16 cellular contexts compared by ENCODE assay signal in the genomic region with DNA sequence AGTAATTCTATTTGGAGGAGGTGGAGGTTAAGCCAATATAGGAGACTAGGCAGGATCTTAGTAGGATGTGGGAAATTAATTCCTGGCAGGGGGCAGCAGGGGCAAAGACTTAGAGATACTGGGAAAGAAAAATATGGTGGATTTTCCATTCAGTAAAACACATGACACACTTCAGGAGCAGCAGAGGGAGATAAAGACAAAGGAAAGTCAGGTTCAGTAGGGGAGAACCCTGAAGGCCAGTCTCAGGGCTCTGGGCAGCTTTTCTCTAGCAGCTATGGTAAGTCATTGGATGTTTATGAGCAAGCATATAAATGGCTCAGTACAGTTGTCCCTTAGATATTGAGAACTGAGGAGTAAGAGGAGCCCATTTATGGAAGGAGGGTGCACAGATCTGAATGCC.
DNase-seq lines count a peak whose midpoint lies in the region; ATAC-seq, FAIRE-seq and TF ChIP-seq lines count a peak whose summit lies in the region.
"Had no signal": no experiment of that assay in that cellular context is flagged by ENCODE, and none has a peak within 500 bp of the region (broad histone marks: within the 10 kb centered on the region; RNA-seq: fewer than 3 reads in every experiment).

No MANE protein-coding gene starts in this region.

- H3K18ac ChIP-seq in H1 (ENCODE audit: extremely low read depth, low read length): no peak overlapping the region

- POLR2A ChIA-PET in H1 (lab: Charles Lee; ENCODE audit: partially characterized antibody): no interaction called here

- no peaks in the 10 kb centered on the region for H3K27me3 ChIP-seq in H1 (replicated peaks in 1 of 4; ENCODE audit: control insufficient read depth in 3 of 4, extremely low read depth in 1 of 4, insufficient read depth in 3 of 4, low read length in 3 of 4)
- H3K27me3 ChIP-seq in liver (ENCODE audit: control insufficient read depth in 4 of 4, insufficient read depth in 4 of 4, low read length in 3 of 4): no peaks in the 10 kb centered on the region
- H3K27me3 ChIP-seq: Peyer's patch had no signal

- H3K27ac Mint-ChIP-seq in osteocyte (ENCODE audit: unreplicated experiment): no peak overlapping the region

- H2BK20ac ChIP-seq in H1 (ENCODE audit: low read length): no peak overlapping the region

- H3K4me3 ChIP-seq in H1 (ENCODE audit: extremely low read depth in 1 of 4, insufficient read depth in 2 of 4, low read depth in 3 of 4, low read length in 4 of 4): no peak overlapping the region
- no peak overlapping the region for H3K4me3 ChIP-seq in liver (ENCODE audit: low read depth in 1 of 3, low read length in 3 of 3)
- H3K4me3 ChIP-seq: Peyer's patch had no signal

- TF ChIP-seq CTCF in H1 (IDR thresholded peaks at IDR 0.05; ENCODE audit: control extremely low read depth in 1 of 3, insufficient read depth in 1 of 3, low read depth in 1 of 3, low read length in 3 of 3): peak in 1 of 3 experiments; percentile 6; a peak in 1 of 4 replicates
- no peak for TF ChIP-seq CTCF in liver (IDR thresholded peaks at IDR 0.05; ENCODE audit: low read depth, low read length, missing input control)
- TF ChIP-seq CTCF in osteocyte (IDR thresholded peaks at IDR 0.05): no peak

- H3K4me1 ChIP-seq in H1 (replicated peaks in 1 of 4; ENCODE audit: control insufficient read depth in 3 of 4, insufficient read depth in 4 of 4, low read length in 3 of 4): no peaks in the 10 kb centered on the region; a peak in 1 of 7 replicates
- no peaks in the 10 kb centered on the region for H3K4me1 ChIP-seq in liver (ENCODE audit: control insufficient read depth in 4 of 4, insufficient read depth in 4 of 4, low read length in 3 of 4)
- H3K4me1 ChIP-seq: Peyer's patch had no signal

- H3K23ac ChIP-seq in H1 (ENCODE audit: insufficient read length): no peak overlapping the region

- no peak overlapping the region for H3K4me3 Mint-ChIP-seq in osteocyte (ENCODE audit: unreplicated experiment)

- H2BK5ac ChIP-seq in H1 (ENCODE audit: low read depth, low read length): no peak overlapping the region

- no peaks in the 10 kb centered on the region for H3K9me3 ChIP-seq in H1 (ENCODE audit: insufficient read depth in 2 of 2, low read depth in 1 of 2, low read length in 1 of 2)
- no peaks in the 10 kb centered on the region for H3K9me3 ChIP-seq in liver (ENCODE audit: control insufficient read depth in 4 of 4, low read length in 3 of 4)
- H3K9me3 ChIP-seq: Peyer's patch had no signal

- H3K4me2 ChIP-seq in H1 (ENCODE audit: insufficient read depth in 1 of 2, low read depth in 2 of 2, low read length in 2 of 2): no peak overlapping the region

- TF ChIP-seq RAD21 in H1 (IDR thresholded peaks at IDR 0.05 in 1 of 2, conservative IDR thresholded peaks at IDR 0.05 in 1 of 2; ENCODE audit: low read depth in 2 of 2, low read length in 2 of 2) (peak; percentile 27 to 50; a peak in 3 of 4 replicates), liver (IDR thresholded peaks at IDR 0.05) (peak; percentile 43 to 60)

- no peaks in the 10 kb centered on the region for H3K4me1 Mint-ChIP-seq in osteocyte (ENCODE audit: unreplicated experiment)

- H2BK12ac ChIP-seq in H1 (ENCODE audit: low read depth, low read length): no peak overlapping the region

- H3K79me2 ChIP-seq in H1 (ENCODE audit: control insufficient read depth in 1 of 2, insufficient read depth in 2 of 2, low read length in 2 of 2): no peaks in the 10 kb centered on the region

- no peak overlapping the region for H3K14ac ChIP-seq in H1 (ENCODE audit: insufficient read length)

- no peaks in the 10 kb centered on the region for H3K23me2 ChIP-seq in H1 (ENCODE audit: low read depth, low read length)

- H3K9ac ChIP-seq in H1 (replicated peaks in 1 of 4; ENCODE audit: extremely low read depth in 1 of 4, low read depth in 3 of 4, low read length in 3 of 4): no peak overlapping the region
- no peak overlapping the region for H3K9ac ChIP-seq in liver (ENCODE audit: low read depth in 1 of 2, low read length in 2 of 2)

- H3K36me3 ChIP-seq in H1 (ENCODE audit: control insufficient read depth in 2 of 4, insufficient read depth in 4 of 4, low read length in 3 of 4) (no peaks in the 10 kb centered on the region), liver (ENCODE audit: control insufficient read depth in 4 of 4, insufficient read depth in 3 of 4, low read depth in 1 of 4, low read length in 3 of 4) (no peaks in the 10 kb centered on the region)
- H3K36me3 ChIP-seq: Peyer's patch had no signal

- no peak overlapping the region for H2AFZ ChIP-seq in H1 (ENCODE audit: low read length)

- FAIRE-seq in H1 (lab: Jason Lieb, UNC): no peak

- H4K20me1 ChIP-seq in H1 (replicated peaks in 1 of 2; ENCODE audit: control insufficient read depth in 1 of 2, insufficient read depth in 2 of 2, low read length in 2 of 2): no peaks in the 10 kb centered on the region

- H2BK120ac ChIP-seq in H1 (replicated peaks; ENCODE audit: low read depth, low read length): no peak overlapping the region

- no peak overlapping the region for H4K5ac ChIP-seq in H1 (ENCODE audit: insufficient read length, low read depth, low read length)

- H3K36me3 Mint-ChIP-seq in osteocyte (ENCODE audit: unreplicated experiment): no peaks in the 10 kb centered on the region

- H3K27me3 Mint-ChIP-seq in osteocyte (ENCODE audit: unreplicated experiment): no peaks in the 10 kb centered on the region

- no peaks in the 10 kb centered on the region for H3K9me3 Mint-ChIP-seq in osteocyte (ENCODE audit: unreplicated experiment)

- H4K8ac ChIP-seq in H1 (ENCODE audit: extremely low read depth, insufficient read depth, low read length): no peak overlapping the region

- CTCF ChIA-PET in H1 (lab: Charles Lee; ENCODE audit: partially characterized antibody): interaction anchor here (0.6 to 1.3 kb wide), 3 partner anchors 10 to 781 kb away, joined by 3 read pairs; no protein-coding TSS in a partner anchor

- H4K91ac ChIP-seq in H1 (replicated peaks; ENCODE audit: insufficient read length, low read length): no peak overlapping the region

- ATAC-seq in HG02973 (IDR thresholded peaks at IDR 0.05; ENCODE audit: unreplicated experiment) (no peak), HG03354 (IDR thresholded peaks at IDR 0.05; ENCODE audit: poor library complexity, severe bottlenecking, unreplicated experiment) (no peak)

- DNase-seq in EH (ENCODE audit: low read depth) (peak; percentile 12), NCI-H82 (lab: John Stamatoyannopoulos, UW) (peak; percentile 83), H1 (ENCODE audit: low read depth in 1 of 2, low spot score in 2 of 2) (no peak), osteocyte (ENCODE audit: extremely low spot score, unreplicated experiment) (no peak)
- DNase-seq: MV-4-11, NCI-H1417 treated with DMSO at 0.1 percent for 48 hours, NCI-H1930, NCI-H2171 treated with DMSO at 0.1 percent for 48 hours, NCI-H774, Peyer's patch, SIG-M5 had no signal

- H3K56ac ChIP-seq in H1 (replicated peaks; ENCODE audit: insufficient read length, low read depth, low read length): no peak overlapping the region

- TF ChIP-seq EP300 in H1 (IDR thresholded peaks at IDR 0.05; ENCODE audit: borderline replicate concordance in 1 of 2, low read depth in 2 of 2, low read length in 2 of 2): no peak

- H2AK5ac ChIP-seq in H1 (ENCODE audit: low read depth, low read length): no peak overlapping the region

- no peak overlapping the region for H2BK15ac ChIP-seq in H1 (ENCODE audit: low read length)

- no peaks in the 10 kb centered on the region for H3K79me1 ChIP-seq in H1 (ENCODE audit: low read depth, low read length)

- no peak for TF ChIP-seq POLR2A in H1 (IDR thresholded peaks at IDR 0.05; ENCODE audit: control extremely low read depth in 1 of 2, low read depth in 2 of 2, low read length in 2 of 2)

- H3K4ac ChIP-seq in H1 (replicated peaks; ENCODE audit: insufficient read length, low read depth, low read length): no peak overlapping the region

- H3K27ac ChIP-seq in H1 (ENCODE audit: low read depth, low read length): no peak overlapping the region
- H3K27ac ChIP-seq in liver (ENCODE audit: low read depth in 1 of 2, low read length in 2 of 2): no peak overlapping the region
- H3K27ac ChIP-seq: C4-2B, HL-60, Peyer's patch had no signal

TF ChIP-seq in H1, 55 proteins besides CTCF, POLR2A, EP300 and RAD21:
- no peak for TF ChIP-seq SAP30 (IDR thresholded peaks at IDR 0.05; ENCODE audit: insufficient read depth, insufficient replicate concordance, low read length)
- no peak for TF ChIP-seq ZNF274 (IDR thresholded peaks at IDR 0.05; ENCODE audit: borderline replicate concordance, extremely low read depth, low read length)
TF ChIP-seq in H1: peak in this region for 0.

TF ChIP-seq in liver, 16 proteins besides CTCF, POLR2A, EP300 and RAD21 (continues in another document):
- TF ChIP-seq FOXA1 (IDR thresholded peaks at IDR 0.05) (no peak), GABPA (IDR thresholded peaks at IDR 0.05 in 1 of 2, conservative IDR thresholded peaks at IDR 0.05 in 1 of 2) (no peak), TAF1 (conservative IDR thresholded peaks at IDR 0.05) (no peak), SP1 (IDR thresholded peaks at IDR 0.05) (no peak), YY1 (IDR thresholded peaks at IDR 0.05) (no peak), EGR1 (IDR thresholded peaks at IDR 0.05; ENCODE audit: low read depth in 2 of 2) (no peak), RXRA (IDR thresholded peaks at IDR 0.05) (no peak), FOXA2 (IDR thresholded peaks at IDR 0.05) (no peak), HNF4A (conservative IDR thresholded peaks at IDR 0.05) (no peak), JUND (IDR thresholded peaks at IDR 0.05) (no peak), HNF4G (IDR thresholded peaks at IDR 0.05) (no peak)
- TF ChIP-seq, protein P1, sequence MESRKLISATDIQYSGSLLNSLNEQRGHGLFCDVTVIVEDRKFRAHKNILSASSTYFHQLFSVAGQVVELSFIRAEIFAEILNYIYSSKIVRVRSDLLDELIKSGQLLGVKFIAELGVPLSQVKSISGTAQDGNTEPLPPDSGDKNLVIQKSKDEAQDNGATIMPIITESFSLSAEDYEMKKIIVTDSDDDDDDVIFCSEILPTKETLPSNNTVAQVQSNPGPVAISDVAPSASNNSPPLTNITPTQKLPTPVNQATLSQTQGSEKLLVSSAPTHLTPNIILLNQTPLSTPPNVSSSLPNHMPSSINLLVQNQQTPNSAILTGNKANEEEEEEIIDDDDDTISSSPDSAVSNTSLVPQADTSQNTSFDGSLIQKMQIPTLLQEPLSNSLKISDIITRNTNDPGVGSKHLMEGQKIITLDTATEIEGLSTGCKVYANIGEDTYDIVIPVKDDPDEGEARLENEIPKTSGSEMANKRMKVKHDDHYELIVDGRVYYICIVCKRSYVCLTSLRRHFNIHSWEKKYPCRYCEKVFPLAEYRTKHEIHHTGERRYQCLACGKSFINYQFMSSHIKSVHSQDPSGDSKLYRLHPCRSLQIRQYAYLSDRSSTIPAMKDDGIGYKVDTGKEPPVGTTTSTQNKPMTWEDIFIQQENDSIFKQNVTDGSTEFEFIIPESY (IDR thresholded peaks at IDR 0.05): no peak
- TF ChIP-seq, protein P2, sequence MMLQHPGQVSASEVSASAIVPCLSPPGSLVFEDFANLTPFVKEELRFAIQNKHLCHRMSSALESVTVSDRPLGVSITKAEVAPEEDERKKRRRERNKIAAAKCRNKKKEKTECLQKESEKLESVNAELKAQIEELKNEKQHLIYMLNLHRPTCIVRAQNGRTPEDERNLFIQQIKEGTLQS (IDR thresholded peaks at IDR 0.05): no peak

Comparison
In these comparisons a context has a peak if more than half of its experiments do, and no peak if none do; other contexts are left out.
1. DNase-seq: peak in EH (single experiment) and NCI-H82 (single experiment); none in H1 (0 of 2) and osteocyte (single experiment).